In the genomic region with DNA sequence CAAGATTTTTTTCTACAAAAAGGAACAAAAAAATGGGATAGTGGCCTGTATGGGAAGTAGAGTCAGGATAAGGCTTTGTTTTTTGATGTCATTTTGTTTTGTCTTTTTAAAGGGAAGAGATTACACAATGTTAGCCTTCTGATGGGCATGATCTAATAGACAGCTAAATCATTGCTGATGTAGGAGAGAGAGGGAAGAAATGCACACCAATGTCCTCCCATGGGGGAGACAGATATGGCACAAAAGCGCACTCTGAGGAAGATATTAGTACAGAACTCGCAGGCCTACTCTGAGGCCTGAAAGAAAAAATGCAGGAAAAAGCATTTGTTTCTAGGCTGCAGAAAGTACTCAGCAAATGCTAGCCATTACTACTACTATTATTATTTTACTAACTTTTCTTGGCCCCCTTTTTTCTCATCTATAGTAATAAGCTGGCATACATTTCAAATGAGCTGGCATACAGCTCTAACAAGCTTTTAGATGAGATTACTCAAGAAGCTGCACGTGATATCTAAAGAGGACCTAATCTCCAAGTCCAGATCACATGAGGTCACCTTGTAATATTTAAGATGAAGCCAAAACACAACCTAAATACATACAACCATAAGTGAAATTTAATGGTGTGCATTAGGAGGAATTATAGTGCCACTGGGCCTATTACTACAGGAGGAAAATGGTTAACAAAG, we compare ENCODE assay signal across 15 cellular contexts.
DNase-seq lines count a peak whose midpoint lies in the region; ATAC-seq, FAIRE-seq and TF ChIP-seq lines count a peak whose summit lies in the region.
"Had no signal": no experiment of that assay in that cellular context is flagged by ENCODE, and none has a peak within 500 bp of the region (broad histone marks: within the 10 kb centered on the region; RNA-seq: fewer than 3 reads in every experiment).

No MANE protein-coding gene starts in this region.

- no peaks in the 10 kb centered on the region for H3K4me1 ChIP-seq in keratinocyte (ENCODE audit: control insufficient read depth, extremely low read depth, insufficient read depth, low read length)
- H3K4me1 ChIP-seq in kidney (ENCODE audit: control insufficient read depth in 1 of 2, insufficient read depth in 1 of 2, low read depth in 1 of 2, low read length in 2 of 2) = no peaks in the 10 kb centered on the region

- H3K9me1 ChIP-seq in keratinocyte (ENCODE audit: control insufficient read depth, extremely low read depth, insufficient read depth, low read length) = no peaks in the 10 kb centered on the region

- no peaks in the 10 kb centered on the region for H3K36me3 Mint-ChIP-seq in endothelial cell (ENCODE audit: low read depth, unreplicated experiment)
- H3K36me3 Mint-ChIP-seq: CD14-positive monocyte; CD8-positive, alpha-beta T cell had no signal

- no peaks in the 10 kb centered on the region for H4K20me1 ChIP-seq in keratinocyte (ENCODE audit: control insufficient read depth, extremely low read depth, insufficient read depth, low read length)

- no peak overlapping the region for H3K27ac ChIP-seq in keratinocyte (ENCODE audit: control insufficient read depth, insufficient read depth, low read length)
- no peak overlapping the region for H3K27ac ChIP-seq in kidney (ENCODE audit: low read depth in 2 of 2, low read length in 2 of 2)

- H3K4me2 ChIP-seq in keratinocyte (ENCODE audit: control insufficient read depth, extremely low read depth, insufficient read depth, low read depth, low read length) = no peak overlapping the region

- ATAC-seq in HG02938 (IDR thresholded peaks at IDR 0.05; ENCODE audit: unreplicated experiment) = no peak
- ATAC-seq: CD8-positive, alpha-beta T cell had no signal

- DNase-seq in D721Med (ENCODE audit: insufficient read length, low spot score) (no peak), NCI-H524 treated with DMSO at 0.1 percent for 48 hours (lab: John Stamatoyannopoulos, UW) (peak; percentile 73), keratinocyte (ENCODE audit: low read depth, low spot score) (no peak), retinal pigment epithelial cell (ENCODE audit: low read depth) (peak; percentile 81), endothelial cell (ENCODE audit: low spot score) (no peak), kidney (no peak)
- DNase-seq: CD8-positive, alpha-beta T cell; COR-L47; DMS53; GF-D8; GOT3; H9 had no signal

- H3K9me3 ChIP-seq in keratinocyte (ENCODE audit: control insufficient read depth, low read depth, low read length) (no peaks in the 10 kb centered on the region), kidney (ENCODE audit: control insufficient read depth in 1 of 2, low read length in 2 of 2) (peaks cover 0 to 2% of the 10 kb centered on the region in 2 donors)

- no peak overlapping the region for H3K4me3 Mint-ChIP-seq in endothelial cell (ENCODE audit: unreplicated experiment)
- H3K4me3 Mint-ChIP-seq: CD14-positive monocyte; CD8-positive, alpha-beta T cell; H9 had no signal

- dilution Hi-C loops in keratinocyte (cut with MboI; ENCODE audit: extremely low pct_ligation_motif_present, low sequenced_read_pairs) = no loop called here

- TF ChIP-seq CTCF in D721Med (IDR thresholded peaks at IDR 0.05; ENCODE audit: insufficient read depth, missing control alignments) = no peak
- TF ChIP-seq CTCF in keratinocyte (optimal IDR thresholded peaks at IDR 0.05 in 1 of 3, IDR thresholded peaks at IDR 0.05 in 1 of 3, conservative IDR thresholded peaks at IDR 0.05 in 1 of 3; ENCODE audit: extremely low read depth in 1 of 3, insufficient read depth in 2 of 3, low read length in 3 of 3) = no peak
- no peak for TF ChIP-seq CTCF in retinal pigment epithelial cell (conservative IDR thresholded peaks at IDR 0.05; ENCODE audit: low read depth, low read length)
- no peak for TF ChIP-seq CTCF in endothelial cell (IDR thresholded peaks at IDR 0.05; ENCODE audit: unreplicated experiment)
- no peak for TF ChIP-seq CTCF in kidney (IDR thresholded peaks at IDR 0.05; ENCODE audit: borderline replicate concordance, extremely low read depth, insufficient read depth)

- no peaks in the 10 kb centered on the region for H3K9me3 Mint-ChIP-seq in endothelial cell (ENCODE audit: unreplicated experiment)
- H3K9me3 Mint-ChIP-seq: CD14-positive monocyte; CD8-positive, alpha-beta T cell had no signal

- FAIRE-seq in D721Med (lab: Jason Lieb, UNC) (peak; percentile 58), keratinocyte (lab: Jason Lieb, UNC) (peak; percentile 29), kidney (lab: Jason Lieb, UNC) (no peak)
- FAIRE-seq: GM19239 had no signal

- H2AFZ ChIP-seq in keratinocyte (ENCODE audit: control insufficient read depth, low read length) = no peak overlapping the region

- H3K4me1 Mint-ChIP-seq in endothelial cell (ENCODE audit: unreplicated experiment) = no peaks in the 10 kb centered on the region
- H3K4me1 Mint-ChIP-seq: H9 had no signal

- H3K27me3 Mint-ChIP-seq in endothelial cell (ENCODE audit: unreplicated experiment) = no peaks in the 10 kb centered on the region

- H3K36me3 ChIP-seq in keratinocyte (ENCODE audit: control insufficient read depth in 2 of 2, extremely low read depth in 1 of 2, insufficient read depth in 2 of 2, low read length in 2 of 2) = no peaks in the 10 kb centered on the region
- H3K36me3 ChIP-seq in kidney (ENCODE audit: control insufficient read depth in 1 of 2, insufficient read depth in 2 of 2, low read length in 2 of 2) = no peaks in the 10 kb centered on the region

- H3K9ac ChIP-seq in keratinocyte (ENCODE audit: control insufficient read depth, extremely low read depth, insufficient read depth, low read length) = no peak overlapping the region
- no peak overlapping the region for H3K9ac ChIP-seq in kidney (ENCODE audit: low read length in 2 of 2)

- H3K27ac Mint-ChIP-seq in endothelial cell (ENCODE audit: unreplicated experiment) = no peak overlapping the region
- H3K27ac Mint-ChIP-seq: CD14-positive monocyte; CD8-positive, alpha-beta T cell; H9 had no signal

- intact Hi-C loops in kidney (cut with DNase I) = no loop called here

- no peaks in the 10 kb centered on the region for H3K27me3 ChIP-seq in keratinocyte (ENCODE audit: control insufficient read depth, extremely low read depth, insufficient read depth, low read length)

- H3K4me3 ChIP-seq in keratinocyte (ENCODE audit: control insufficient read depth in 2 of 3, extremely low read depth in 1 of 3, insufficient read depth in 2 of 3, low read depth in 1 of 3, low read length in 3 of 3) = no peak overlapping the region
- no peak overlapping the region for H3K4me3 ChIP-seq in retinal pigment epithelial cell (ENCODE audit: low read length)
- H3K4me3 ChIP-seq in kidney (ENCODE audit: low read length in 2 of 2) = no peak overlapping the region

- H3K79me2 ChIP-seq in keratinocyte (ENCODE audit: control insufficient read depth, insufficient read depth, low read length) = no peaks in the 10 kb centered on the region

Comparison
In these comparisons a context has a peak if more than half of its experiments do, and no peak if none do; other contexts are left out.
1. DNase-seq: peak in NCI-H524 treated with DMSO at 0.1 percent for 48 hours (single experiment) and retinal pigment epithelial cell (single experiment); none in D721Med (single experiment), keratinocyte (single experiment), endothelial cell (single experiment) and kidney (single experiment).